8 cellular contexts compared by ENCODE assay signal in the genomic region with DNA sequence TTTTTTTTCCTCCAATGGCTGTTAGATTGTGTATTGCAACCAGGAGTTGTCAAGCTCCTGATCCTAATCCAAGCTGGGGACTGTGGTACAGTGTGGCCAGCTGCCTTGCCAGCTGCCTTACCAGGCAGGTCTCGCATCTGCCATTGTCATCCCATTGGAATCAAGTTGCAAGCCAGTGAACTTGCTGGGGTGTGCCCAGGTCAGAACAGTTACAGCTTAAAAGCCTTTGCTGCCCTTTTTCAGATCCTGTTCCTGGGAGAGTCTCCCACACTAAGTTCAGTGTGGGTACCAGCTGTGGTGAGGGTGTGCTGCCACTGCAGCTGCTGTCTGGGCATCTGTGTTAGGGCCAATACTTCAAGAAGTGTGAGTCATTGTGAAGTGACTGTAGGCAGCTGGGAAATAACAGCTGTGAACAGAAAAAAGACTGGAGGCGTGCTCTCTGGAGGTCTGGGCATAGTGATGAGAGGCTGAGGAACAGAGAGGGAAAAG.
A peak's percentile ranks its signal among the peaks of the same experiment; 100 is the strongest.
DNase-seq lines count a peak whose midpoint lies in the region; ATAC-seq and TF ChIP-seq lines count a peak whose summit lies in the region.

No MANE protein-coding gene starts in this region.

- no peaks in the 10 kb centered on the region for H3K4me1 ChIP-seq in HEK293 (ENCODE audit: control insufficient read depth, insufficient read depth, low read length)
- H3K4me1 ChIP-seq in heart left ventricle: peaks cover 2 to 84% (median 54%) of the 10 kb centered on the region in 12 donors

- in situ Hi-C loops in Caki2 (cut with HindIII; ENCODE audit: low pct_unique_long_range_greater_than_20kb, low sequenced_read_pairs): no loop called here

- ATAC-seq in SK-N-SH treated with all-trans-retinoic acid at 6 μM for 48 hours: peak; percentile 83
- peak; percentile 55 to 93 (median 87) for ATAC-seq in heart left ventricle
- ATAC-seq in HG02678 (IDR thresholded peaks at IDR 0.05; ENCODE audit: unreplicated experiment): no peak
- ATAC-seq in GM19351 (IDR thresholded peaks at IDR 0.05; ENCODE audit: unreplicated experiment): no peak

- intact Hi-C loops in heart left ventricle (cut with DNase I): no loop called here

- POLR2A ChIA-PET in HEK293 (lab: Yijun Ruan, JAX): no interaction called here

- DNase-seq in Caki2 (ENCODE audit: low read depth): peak; percentile 37
- peak in 2 of 5 donors; percentile 45 to 48 for DNase-seq in heart left ventricle
- peak; percentile 34 for DNase-seq in stimulated activated CD8-positive, alpha-beta memory T cell treated with anti-CD3 and anti-CD28 coated beads, Interleukin-4, amount 100 ng/mL, for 48 hours
- no peak for DNase-seq in SIG-M5 (lab: John Stamatoyannopoulos, UW)

- no peak overlapping the region for H3K27ac ChIP-seq in HEK293 (ENCODE audit: extremely low read depth, low read depth, low read length)
- peak overlapping the region in 6 of 12 donors; percentile 5 to 65 (median 40) for H3K27ac ChIP-seq in heart left ventricle

- 40 to 65% (median 54%) methylated on average over 2 of the region's 2 CpGs for WGBS in heart left ventricle, 4 donors

- H3K27me3 ChIP-seq in heart left ventricle: no peaks in the 10 kb centered on the region

- TF ChIP-seq POLR2A in heart left ventricle (IDR thresholded peaks at IDR 0.05): no peak

- TF ChIP-seq CTCF in HEK293 (tag by site-specific recombination; IDR thresholded peaks at IDR 0.05): no peak
- TF ChIP-seq CTCF in heart left ventricle (IDR thresholded peaks at IDR 0.05): no peak

- no peak overlapping the region for H3K4me3 ChIP-seq in HEK293 (ENCODE audit: low read depth, low read length)
- H3K4me3 ChIP-seq in heart left ventricle: no peak overlapping the region

- CTCF ChIA-PET in HEK293 (lab: Yijun Ruan, JAX): interaction anchor here (0.8 to 1.5 kb wide), 3 partner anchors 8 to 12 kb away, joined by 3 to 5 read pairs (median 3); no protein-coding TSS in a partner anchor

- H3K9me3 ChIP-seq in HEK293 (ENCODE audit: control insufficient read depth, insufficient read depth, low read depth, low read length) (no peaks in the 10 kb centered on the region), heart left ventricle (no peaks in the 10 kb centered on the region)

- H3K36me3 ChIP-seq in HEK293 (ENCODE audit: control insufficient read depth in 2 of 2, insufficient read depth in 1 of 2, low read length in 2 of 2) (no peaks in the 10 kb centered on the region), heart left ventricle (no peaks in the 10 kb centered on the region)

TF ChIP-seq in HEK293, 187 proteins besides CTCF, POLR2A, EP300 and RAD21:
- TF ChIP-seq ZXDB (tag by site-specific recombination; IDR thresholded peaks at IDR 0.05): no peak
- TF ChIP-seq ZNF600 (tag by site-specific recombination; IDR thresholded peaks at IDR 0.05): peak; percentile 96
- peak; percentile 69 for TF ChIP-seq ZFHX2 (tag by site-specific recombination; conservative IDR thresholded peaks at IDR 0.05)
- TF ChIP-seq, protein P1, sequence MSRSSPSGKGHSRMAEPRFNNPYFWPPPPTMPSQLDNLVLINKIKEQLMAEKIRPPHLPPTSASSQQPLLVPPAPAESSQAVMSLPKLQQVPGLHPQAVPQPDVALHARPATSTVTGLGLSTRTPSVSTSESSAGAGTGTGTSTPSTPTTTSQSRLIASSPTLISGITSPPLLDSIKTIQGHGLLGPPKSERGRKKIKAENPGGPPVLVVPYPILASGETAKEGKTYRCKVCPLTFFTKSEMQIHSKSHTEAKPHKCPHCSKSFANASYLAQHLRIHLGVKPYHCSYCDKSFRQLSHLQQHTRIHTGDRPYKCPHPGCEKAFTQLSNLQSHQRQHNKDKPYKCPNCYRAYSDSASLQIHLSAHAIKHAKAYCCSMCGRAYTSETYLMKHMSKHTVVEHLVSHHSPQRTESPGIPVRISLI (tag by site-specific recombination; IDR thresholded peaks at IDR 0.05): peak; percentile 86
- TF ChIP-seq ZNF324 (tag by site-specific recombination; IDR thresholded peaks at IDR 0.05): no peak
- peak; percentile 28; the same call in 1 of the 2 replicates for TF ChIP-seq ZBTB20 (tag by site-specific recombination; IDR thresholded peaks at IDR 0.05)
- 0 out of 2 replicates have a peak, but pooled peaks have one; percentile 16 for TF ChIP-seq ZNF335 (tag by site-specific recombination; conservative IDR thresholded peaks at IDR 0.05)
- TF ChIP-seq SALL2 (tag by site-specific recombination; IDR thresholded peaks at IDR 0.05; ENCODE audit: borderline replicate concordance): no peak
- TF ChIP-seq EGR2 (tag by site-specific recombination; IDR thresholded peaks at IDR 0.05; ENCODE audit: low read depth): peak; percentile 70; the same call in 1 of the 2 replicates

TF ChIP-seq in SK-N-SH treated with all-trans-retinoic acid at 6 μM for 48 hours, 23 proteins besides CTCF, POLR2A, EP300 and RAD21:
- no peak for TF ChIP-seq ESRRG (CRISPR knock-in tag; IDR thresholded peaks at IDR 0.05)
- no peak for TF ChIP-seq GLIS3 (CRISPR knock-in tag; IDR thresholded peaks at IDR 0.05)
- TF ChIP-seq ZNF565 (CRISPR knock-in tag; conservative IDR thresholded peaks at IDR 0.05; ENCODE audit: low read depth): no peak
- TF ChIP-seq ZFP30 (CRISPR knock-in tag; IDR thresholded peaks at IDR 0.05): no peak
- TF ChIP-seq, protein P2, sequence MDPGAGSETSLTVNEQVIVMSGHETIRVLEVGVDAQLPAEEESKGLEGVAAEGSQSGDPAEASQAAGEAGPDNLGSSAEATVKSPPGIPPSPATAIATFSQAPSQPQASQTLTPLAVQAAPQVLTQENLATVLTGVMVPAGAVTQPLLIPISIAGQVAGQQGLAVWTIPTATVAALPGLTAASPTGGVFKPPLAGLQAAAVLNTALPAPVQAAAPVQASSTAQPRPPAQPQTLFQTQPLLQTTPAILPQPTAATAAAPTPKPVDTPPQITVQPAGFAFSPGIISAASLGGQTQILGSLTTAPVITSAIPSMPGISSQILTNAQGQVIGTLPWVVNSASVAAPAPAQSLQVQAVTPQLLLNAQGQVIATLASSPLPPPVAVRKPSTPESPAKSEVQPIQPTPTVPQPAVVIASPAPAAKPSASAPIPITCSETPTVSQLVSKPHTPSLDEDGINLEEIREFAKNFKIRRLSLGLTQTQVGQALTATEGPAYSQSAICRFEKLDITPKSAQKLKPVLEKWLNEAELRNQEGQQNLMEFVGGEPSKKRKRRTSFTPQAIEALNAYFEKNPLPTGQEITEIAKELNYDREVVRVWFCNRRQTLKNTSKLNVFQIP (CRISPR knock-in tag; IDR thresholded peaks at IDR 0.05; ENCODE audit: borderline replicate concordance, low read depth): no peak
- TF ChIP-seq ZC3H10 (CRISPR knock-in tag; IDR thresholded peaks at IDR 0.05): no peak
- no peak for TF ChIP-seq BACH2 (CRISPR knock-in tag; IDR thresholded peaks at IDR 0.05; ENCODE audit: borderline replicate concordance)
- TF ChIP-seq, protein P3, sequence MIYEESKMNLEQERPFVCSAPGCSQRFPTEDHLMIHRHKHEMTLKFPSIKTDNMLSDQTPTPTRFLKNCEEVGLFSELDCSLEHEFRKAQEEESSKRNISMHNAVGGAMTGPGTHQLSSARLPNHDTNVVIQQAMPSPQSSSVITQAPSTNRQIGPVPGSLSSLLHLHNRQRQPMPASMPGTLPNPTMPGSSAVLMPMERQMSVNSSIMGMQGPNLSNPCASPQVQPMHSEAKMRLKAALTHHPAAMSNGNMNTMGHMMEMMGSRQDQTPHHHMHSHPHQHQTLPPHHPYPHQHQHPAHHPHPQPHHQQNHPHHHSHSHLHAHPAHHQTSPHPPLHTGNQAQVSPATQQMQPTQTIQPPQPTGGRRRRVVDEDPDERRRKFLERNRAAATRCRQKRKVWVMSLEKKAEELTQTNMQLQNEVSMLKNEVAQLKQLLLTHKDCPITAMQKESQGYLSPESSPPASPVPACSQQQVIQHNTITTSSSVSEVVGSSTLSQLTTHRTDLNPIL (CRISPR knock-in tag; IDR thresholded peaks at IDR 0.05; ENCODE audit: low read depth): no peak
- no peak for TF ChIP-seq ISL1 (CRISPR knock-in tag; IDR thresholded peaks at IDR 0.05)
- TF ChIP-seq PPARA (CRISPR knock-in tag; IDR thresholded peaks at IDR 0.05; ENCODE audit: borderline replicate concordance): no peak

Comparison
In these comparisons a context has a peak if more than half of its experiments do, and no peak if none do; other contexts are left out.
1. ATAC-seq: peak in SK-N-SH treated with all-trans-retinoic acid at 6 μM for 48 hours (single experiment) and heart left ventricle (4 of 4); none in HG02678 (single experiment) and GM19351 (single experiment).